ENCODE assay signal across 9 cellular contexts in genomic region chr5:32852535-32852934, GRCh38.
A peak's percentile ranks its signal among the peaks of the same experiment; 100 is the strongest.
DNase-seq lines count a peak whose midpoint lies in the region; ATAC-seq and TF ChIP-seq lines count a peak whose summit lies in the region.
"Had no signal": no experiment of that assay in that cellular context is flagged by ENCODE, and none has a peak within 500 bp of the region (broad histone marks: within the 10 kb centered on the region; RNA-seq: fewer than 3 reads in every experiment).

No MANE protein-coding gene starts in this region.

- no peaks in the 10 kb centered on the region for H3K79me2 ChIP-seq in OCI-LY3 (ENCODE audit: low read length)

- H3K4me1 ChIP-seq in OCI-LY3 (ENCODE audit: low read length) = no peaks in the 10 kb centered on the region

- H3K9me3 ChIP-seq in OCI-LY3 (ENCODE audit: insufficient read depth, low read length) = no peaks in the 10 kb centered on the region

- H3K27ac ChIP-seq in OCI-LY3 (ENCODE audit: low read length) = no peak overlapping the region

- H3K36me3 ChIP-seq in OCI-LY3 (replicated peaks; ENCODE audit: low read depth, low read length) = no peaks in the 10 kb centered on the region

- H3K4me2 ChIP-seq in OCI-LY3 (ENCODE audit: low read length) = no peak overlapping the region

- ATAC-seq in GM21390 (IDR thresholded peaks at IDR 0.05; ENCODE audit: unreplicated experiment) (no peak), GM19395 (IDR thresholded peaks at IDR 0.05; ENCODE audit: unreplicated experiment) (no peak)

- H2AFZ ChIP-seq in OCI-LY3 (ENCODE audit: low read depth, low read length) = no peak overlapping the region

- no peaks in the 10 kb centered on the region for H3K27me3 ChIP-seq in OCI-LY3 (ENCODE audit: low read depth, low read length)

- no peak overlapping the region for H3K9ac ChIP-seq in OCI-LY3 (ENCODE audit: low read length)

- no peaks in the 10 kb centered on the region for H4K20me1 ChIP-seq in OCI-LY3 (ENCODE audit: insufficient read depth, low read length)

- peak; percentile 31 for TF ChIP-seq CTCF in OCI-LY3 (IDR thresholded peaks at IDR 0.05; ENCODE audit: low read depth, low read length)
- TF ChIP-seq CTCF in fibroblast of pulmonary artery (IDR thresholded peaks at IDR 0.05; ENCODE audit: low read length, missing control alignments) = peak; percentile 49

- DNase-seq in GDM1 (lab: John Stamatoyannopoulos, UW) (peak; percentile 64), fibroblast of pulmonary artery (ENCODE audit: low read depth) (peak; percentile 49), non-pigmented ciliary epithelial cell (ENCODE audit: low read depth) (peak; percentile 57), GF-D8 (lab: John Stamatoyannopoulos, UW) (no peak), retina (no peak)
- DNase-seq: activated CD4-positive, alpha-beta T cell treated with anti-CD3 and anti-CD28 coated beads for 48 hours had no signal

- H3K4me3 ChIP-seq in OCI-LY3 (ENCODE audit: low read length) (no peak overlapping the region), fibroblast of pulmonary artery (replicated peaks; ENCODE audit: low read depth, low read length) (no peak overlapping the region)

Comparison
In these comparisons a context has a peak if more than half of its experiments do, and no peak if none do; other contexts are left out.
1. DNase-seq: peak in GDM1 (single experiment), fibroblast of pulmonary artery (single experiment) and non-pigmented ciliary epithelial cell (single experiment); none in GF-D8 (single experiment) and retina (single experiment).